In genomic region chr12:112755507-112755906, GRCh38 we compare ENCODE assay signal across 23 cellular contexts. TPM values are rescaled to one million over a fixed set of nuclear protein-coding genes. Genes with fewer than 3 reads are reported as not detected.
DNase-seq lines count a peak whose midpoint lies in the region; ATAC-seq, FAIRE-seq and TF ChIP-seq lines count a peak whose summit lies in the region.
"Had no signal": no experiment of that assay in that cellular context is flagged by ENCODE, and none has a peak within 500 bp of the region (broad histone marks: within the 10 kb centered on the region; RNA-seq: fewer than 3 reads in every experiment).

No MANE protein-coding gene starts in this region.

- H3K4me1 ChIP-seq in HepG2 (ENCODE audit: insufficient read depth, low read length) = peaks cover 4% of the 10 kb centered on the region; the same call in 1 of the 2 replicates
- no peaks in the 10 kb centered on the region for H3K4me1 ChIP-seq in right lobe of liver
- no peaks in the 10 kb centered on the region for H3K4me1 ChIP-seq in K562 (replicated peaks in 1 of 2; ENCODE audit: control insufficient read depth in 2 of 2, insufficient read depth in 2 of 2, low read length in 2 of 2)
- H3K4me1 ChIP-seq: A549; BLaER1 treated with 17β-estradiol and CSF1 and Interleukin-3, amounts not matched to agents 10 nM and 100 nM; Caco-2 had no signal

- TF ChIP-seq CTCF in HepG2 (CRISPR knock-in tag; IDR thresholded peaks at IDR 0.05) (no peak), right lobe of liver (IDR thresholded peaks at IDR 0.05) (no peak), K562 (IDR thresholded peaks at IDR 0.05 in 2 of 3, conservative IDR thresholded peaks at IDR 0.05 in 1 of 3; ENCODE audit: insufficient read depth in 2 of 3, low read depth in 1 of 3, low read length in 3 of 3) (no peak)

- H3K36me3 ChIP-seq in HepG2 (replicated peaks in 1 of 2; ENCODE audit: control insufficient read depth in 1 of 2, insufficient read depth in 2 of 2, low read length in 2 of 2) (no peaks in the 10 kb centered on the region), right lobe of liver (no peaks in the 10 kb centered on the region), K562 (ENCODE audit: control insufficient read depth, insufficient read depth, low read length) (no peaks in the 10 kb centered on the region)
- H3K36me3 ChIP-seq: BLaER1 treated with 17β-estradiol and CSF1 and Interleukin-3, amounts not matched to agents 10 nM and 100 nM had no signal

- TF ChIP-seq POLR2A in HepG2 (IDR thresholded peaks at IDR 0.05; ENCODE audit: insufficient read depth in 1 of 2, low read depth in 2 of 2, low read length in 2 of 2) (no peak), right lobe of liver (IDR thresholded peaks at IDR 0.05) (no peak), K562 (conservative IDR thresholded peaks at IDR 0.05) (no peak)

- 7% methylated on average over 3 of the region's 3 CpGs for WGBS in HepG2 (ENCODE audit: low lambda C conversion rate)
- 68% methylated on average over 3 of the region's 3 CpGs for WGBS in right lobe of liver (ENCODE audit: insufficient coverage, low coverage, low lambda C conversion rate, missing lambda C conversion rate)
- 0% methylated on average over 3 of the region's 3 CpGs for WGBS in K562 (ENCODE audit: insufficient coverage, low coverage, missing lambda C conversion rate)

- H3K4me3 ChIP-seq in HepG2 (replicated peaks in 1 of 3; ENCODE audit: insufficient read depth in 1 of 3, low read depth in 2 of 3, low read length in 3 of 3) = no peak overlapping the region
- H3K4me3 ChIP-seq in right lobe of liver = no peak overlapping the region
- no peak overlapping the region for H3K4me3 ChIP-seq in K562
- H3K4me3 ChIP-seq: A549; BLaER1 treated with 17β-estradiol and CSF1 and Interleukin-3, amounts not matched to agents 10 nM and 100 nM had no signal

- peaks cover 0 to 14% of the 10 kb centered on the region in 2 experiments; a peak in 1 of 5 replicates for H3K27me3 ChIP-seq in HepG2 (ENCODE audit: control insufficient read depth in 1 of 2, insufficient read depth in 2 of 2, low read length in 2 of 2)
- H3K27me3 ChIP-seq in right lobe of liver = no peaks in the 10 kb centered on the region
- peaks cover 0 to 8% of the 10 kb centered on the region in 2 experiments; a peak in 4 of 5 replicates for H3K27me3 ChIP-seq in K562 (ENCODE audit: control insufficient read depth in 2 of 2, insufficient read depth in 2 of 2, low read length in 2 of 2)
- H3K27me3 ChIP-seq: BLaER1 treated with 17β-estradiol and CSF1 and Interleukin-3, amounts not matched to agents 10 nM and 100 nM had no signal

- H3K27ac ChIP-seq in HepG2 (ENCODE audit: extremely low read length, insufficient read depth, low read length) (no peak overlapping the region), right lobe of liver (no peak overlapping the region), K562 (ENCODE audit: extremely low read depth, low read depth, low read length) (no peak overlapping the region)
- H3K27ac ChIP-seq: 22Rv1; A549; BLaER1 treated with 17β-estradiol and CSF1 and Interleukin-3, amounts not matched to agents 10 nM and 100 nM; C4-2B had no signal

- in situ Hi-C loops in HepG2 (cut with HindIII; ENCODE audit: extremely low pct_ligation_motif_present, low pct_unique_long_range_greater_than_20kb) (no loop called here), K562 (cut with MboI) (no loop called here)

- BruUV-seq in HepG2 (replicated peaks; lab: Mats Ljungman, UMichigan) (no TSS peak), K562 (replicated peaks; lab: Mats Ljungman, UMichigan) (no TSS peak)

- H3K79me2 ChIP-seq in HepG2 (ENCODE audit: insufficient read depth, low read length) = no peaks in the 10 kb centered on the region
- H3K79me2 ChIP-seq in K562 (ENCODE audit: control insufficient read depth, insufficient read depth, low read length) = no peaks in the 10 kb centered on the region

- H3K9me1 ChIP-seq in K562 (ENCODE audit: control insufficient read depth, insufficient read depth, low read length) = no peaks in the 10 kb centered on the region

- DNase-seq in HepG2 (ENCODE audit: low spot score) (no peak), right lobe of liver (no peak), K562 (ENCODE audit: extremely low read depth in 1 of 4, low spot score in 3 of 4) (no peak), LoVo (ENCODE audit: low spot score) (no peak), hypothalamus (lab: John Stamatoyannopoulos, UW) (no peak)
- DNase-seq: AML-193; Caco-2; Calu3; CD4-positive, alpha-beta T cell; CD8-positive, alpha-beta T cell; DMS79 treated with DMSO at 0.1 percent for 48 hours; GF-D8 had no signal

- H4K20me1 ChIP-seq in HepG2 (ENCODE audit: insufficient read depth, low read length) = no peaks in the 10 kb centered on the region
- H4K20me1 ChIP-seq in K562 (replicated peaks; ENCODE audit: control insufficient read depth, insufficient read depth, low read length) = no peaks in the 10 kb centered on the region
- H4K20me1 ChIP-seq: BLaER1 treated with 17β-estradiol and CSF1 and Interleukin-3, amounts not matched to agents 10 nM and 100 nM had no signal

- CTCF ChIA-PET in HepG2 (lab: Yijun Ruan, JAX; ENCODE audit: low intra/inter-chr PET ratio, low total read pairs) (no interaction called here), K562 (lab: Yijun Ruan, JAX; ENCODE audit: low intra/inter-chr PET ratio) (no interaction called here)

- H3K9me3 ChIP-seq in HepG2 (ENCODE audit: low read length) = peaks cover 8% of the 10 kb centered on the region
- no peaks in the 10 kb centered on the region for H3K9me3 ChIP-seq in right lobe of liver
- H3K9me3 ChIP-seq in K562 (replicated peaks; ENCODE audit: control insufficient read depth, insufficient read depth, low read depth, low read length) = no peaks in the 10 kb centered on the region

- no peak overlapping the region for H3K9ac ChIP-seq in HepG2 (ENCODE audit: insufficient read depth, low read depth, low read length)
- no peak overlapping the region for H3K9ac ChIP-seq in K562 (ENCODE audit: insufficient read depth in 1 of 2, low read depth in 2 of 2, low read length in 2 of 2)
- H3K9ac ChIP-seq: BLaER1 treated with 17β-estradiol and CSF1 and Interleukin-3, amounts not matched to agents 10 nM and 100 nM had no signal

- no peak for ATAC-seq in HepG2
- no peak for ATAC-seq in right lobe of liver
- no peak for ATAC-seq in K562
- ATAC-seq: A549; CD8-positive, alpha-beta T cell had no signal

- FAIRE-seq in HepG2 (lab: Jason Lieb, UNC) = no peak
- no peak for FAIRE-seq in K562 (lab: Jason Lieb, UNC)
- FAIRE-seq: A549, D721Med, G401.6, GM12891, GM19239 had no signal

- no peak for TF ChIP-seq RAD21 in HepG2 (CRISPR knock-in tag; IDR thresholded peaks at IDR 0.05)
- no peak for TF ChIP-seq RAD21 in K562 (CRISPR knock-in tag; conservative IDR thresholded peaks at IDR 0.05 in 1 of 2, IDR thresholded peaks at IDR 0.05 in 1 of 2)

- TF ChIP-seq EP300 in HepG2 (IDR thresholded peaks at IDR 0.05; ENCODE audit: low read depth in 2 of 2, low read length in 2 of 2) (no peak), HepG2 (CRISPR knock-in tag; IDR thresholded peaks at IDR 0.05; ENCODE audit: borderline replicate concordance) (no peak), K562 (IDR thresholded peaks at IDR 0.05; ENCODE audit: low read length) (no peak)

- intact Hi-C loops in HepG2 (cut with micrococcal nuclease; ENCODE audit: unreplicated experiment) = no loop called here
- intact Hi-C loops in right lobe of liver (cut with DNase I) = no loop called here
- intact Hi-C loops in K562 (cut with micrococcal nuclease) = no loop called here

- POLR2A ChIA-PET in HepG2 (lab: Yijun Ruan, JAX) = no interaction called here
- POLR2A ChIA-PET in K562 (lab: Yijun Ruan, JAX) = no interaction called here

- H3K4me2 ChIP-seq in HepG2 (ENCODE audit: low read depth, low read length) (no peak overlapping the region), K562 (ENCODE audit: insufficient read depth, low read length) (no peak overlapping the region)
- H3K4me2 ChIP-seq: A549; BLaER1 treated with 17β-estradiol and CSF1 and Interleukin-3, amounts not matched to agents 10 nM and 100 nM had no signal

- H2AFZ ChIP-seq in HepG2 (ENCODE audit: low read length) (no peak overlapping the region), K562 (ENCODE audit: low read depth, low read length) (no peak overlapping the region)

RNA-seq across cellular contexts. Expression of gene RPH3A, which starts 36.0 kb away (rescaled TPM):
- total RNA-seq in HepG2 (2016; rRNA removed; fragmentation: Illumina TruSeq; extraction: Trizol) (not detected in 2 replicates), right lobe of liver (under 1 TPM in 1 of 6 experiments, not detected in 5; 0.12 TPM), K562 (2014; rRNA removed) (not detected in 2 replicates), K562 (2014; rRNA removed; fragmentation: Illumina TruSeq; extraction: Trizol) (not detected in 2 replicates), K562 (2015; rRNA removed; fragmentation: Illumina TruSeq; extraction: Trizol) (not detected in 2 replicates), K562 (2021) (not detected in 2 replicates)
- total RNA-seq in HepG2 (2016; cell fraction: cytosol; rRNA removed; fragmentation: Illumina TruSeq; extraction: Trizol; ENCODE audit: low read depth) = not detected in 2 replicates
- total RNA-seq in HepG2 (2016; cell fraction: insoluble cytoplasmic fraction; rRNA removed; fragmentation: Illumina TruSeq; extraction: Trizol) = not detected in 2 replicates
- not detected in 2 replicates for total RNA-seq in HepG2 (2016; cell fraction: membrane; rRNA removed; fragmentation: Illumina TruSeq; extraction: Trizol)
- total RNA-seq in HepG2 (2016; cell fraction: nucleus; rRNA removed; fragmentation: Illumina TruSeq; extraction: Trizol) = not detected in 2 replicates
- polyA plus RNA-seq in HepG2 (2011; rRNA removed) (not detected in 2 replicates), K562 (2011; rRNA removed) (not detected in 2 replicates), K562 (2014; fragmentation: Illumina TruSeq; extraction: Trizol) (0.04 TPM in 1 of 2 replicates, not detected in the other), K562 (2014; fragmentation: Nextera tagmentation; extraction: Ambion mirVana) (under 1 TPM in 1 of 2 experiments, not detected in 1; 0.07 TPM), K562 (2014; rRNA removed) (not detected in 2 replicates)
- polyA plus RNA-seq in HepG2 (2011; cell fraction: cytosol; rRNA removed) = not detected in 2 replicates
- polyA plus RNA-seq in HepG2 (2011; cell fraction: nucleus; rRNA removed) = not detected in 2 replicates
- polyA plus RNA-seq in HepG2 (2012) = not detected in 2 replicates
- polyA plus RNA-seq in HepG2 (2016; cell fraction: cytosol; fragmentation: Illumina TruSeq; extraction: Trizol; ENCODE audit: low read depth) = not detected in 2 replicates
- polyA plus RNA-seq in HepG2 (2016; cell fraction: insoluble cytoplasmic fraction; fragmentation: Illumina TruSeq; extraction: Trizol; ENCODE audit: low read depth) = not detected in 2 replicates
- polyA plus RNA-seq in HepG2 (2016; cell fraction: membrane; fragmentation: Illumina TruSeq; extraction: Trizol; ENCODE audit: low read depth) = not detected in 2 replicates
- polyA plus RNA-seq in HepG2 (2016; cell fraction: nucleus; fragmentation: Illumina TruSeq; extraction: Trizol; ENCODE audit: insufficient read depth, low read depth) = not detected in 2 replicates
- polyA minus RNA-seq in HepG2 (2011; rRNA and poly(A)+ RNA removed; ENCODE audit: low replicate concordance) = not detected in 2 replicates
- polyA minus RNA-seq in HepG2 (2011; cell fraction: cytosol; rRNA and poly(A)+ RNA removed) = not detected in 2 replicates
- not detected in 2 replicates for polyA minus RNA-seq in HepG2 (2011; cell fraction: nucleus; rRNA and poly(A)+ RNA removed)
- total RNA-seq in K562 (2011; cell fraction: chromatin; rRNA removed; ENCODE audit: low replicate concordance) = not detected in 2 replicates
- total RNA-seq in K562 (2011; cell fraction: nucleolus; rRNA removed) = not detected in 2 replicates
- not detected in 2 replicates for total RNA-seq in K562 (2011; cell fraction: nucleoplasm; rRNA removed)
- polyA plus RNA-seq in K562 (2011; cell fraction: cytosol; rRNA removed) = not detected in 2 replicates
- polyA plus RNA-seq in K562 (2011; cell fraction: nucleus; rRNA removed) = not detected in 2 replicates
- polyA plus RNA-seq in K562 (2012) = 0.18 TPM in 1 of 2 replicates, not detected in the other
- not detected in 2 replicates for polyA minus RNA-seq in K562 (2011; rRNA and poly(A)+ RNA removed)
- polyA minus RNA-seq in K562 (2011; cell fraction: cytosol; rRNA and poly(A)+ RNA removed) = not detected in 2 replicates
- polyA minus RNA-seq in K562 (2011; cell fraction: nucleus; rRNA and poly(A)+ RNA removed) = not detected in 2 replicates
- total RNA-seq: A172; B cell; Caco-2; Calu3; CD4-positive, alpha-beta T cell; CD8-positive, alpha-beta T cell had no signal
- polyA plus RNA-seq: BJ had no signal

Comparison
In these comparisons a context has a peak if more than half of its experiments do, and no peak if none do; other contexts are left out.
1. Of the 241 proteins assayed by ChIP-seq in both HepG2 and K562: peak only in HepG2: none; only in K562: TFE3; in both: none; in neither: 239; mixed calls (peak in some experiments, not most) for 1.